In genomic region chr17:45873728-45874127, GRCh38 we compare ENCODE assay signal across 14 cellular contexts. TPM values are rescaled to one million over a fixed set of nuclear protein-coding genes. Genes with fewer than 3 reads are reported as not detected.
DNase-seq lines count a peak whose midpoint lies in the region; ATAC-seq and TF ChIP-seq lines count a peak whose summit lies in the region.
"Had no signal": no experiment of that assay in that cellular context is flagged by ENCODE, and none has a peak within 500 bp of the region (broad histone marks: within the 10 kb centered on the region; RNA-seq: fewer than 3 reads in every experiment).

No MANE protein-coding gene starts in this region.

- peaks cover 15% of the 10 kb centered on the region for H3K4me1 Mint-ChIP-seq in activated CD4-positive, alpha-beta T cell treated with anti-CD3 and anti-CD28 coated beads, Interleukin-2, amount 10 ng/mL, durations not matched to agents 24 days and 14 days
- H3K4me1 Mint-ChIP-seq in glutamatergic neuron (ENCODE audit: low read depth, unreplicated experiment): peaks cover 2% of the 10 kb centered on the region

- no peaks in the 10 kb centered on the region for H3K36me3 Mint-ChIP-seq in activated CD4-positive, alpha-beta T cell treated with anti-CD3 and anti-CD28 coated beads, Interleukin-2, amount 10 ng/mL, durations not matched to agents 24 days and 14 days (ENCODE audit: low read depth)
- no peaks in the 10 kb centered on the region for H3K36me3 Mint-ChIP-seq in glutamatergic neuron (ENCODE audit: unreplicated experiment)
- H3K36me3 Mint-ChIP-seq: memory B cell had no signal

- peak overlapping the region; percentile 71 for H3K4me3 Mint-ChIP-seq in activated CD4-positive, alpha-beta T cell treated with anti-CD3 and anti-CD28 coated beads, Interleukin-2, amount 10 ng/mL, durations not matched to agents 24 days and 14 days
- no peak overlapping the region for H3K4me3 Mint-ChIP-seq in glutamatergic neuron (ENCODE audit: unreplicated experiment)
- H3K4me3 Mint-ChIP-seq: memory B cell had no signal

- in situ Hi-C loops in ACHN (cut with HindIII; ENCODE audit: low pct_ligation_motif_present, low pct_unique_long_range_greater_than_20kb, low sequenced_read_pairs): no loop called here

- no peaks in the 10 kb centered on the region for H3K9me3 Mint-ChIP-seq in activated CD4-positive, alpha-beta T cell treated with anti-CD3 and anti-CD28 coated beads, Interleukin-2, amount 10 ng/mL, durations not matched to agents 24 days and 14 days
- H3K9me3 Mint-ChIP-seq in glutamatergic neuron (ENCODE audit: unreplicated experiment): peaks cover 1% of the 10 kb centered on the region

- H3K27ac Mint-ChIP-seq in activated CD4-positive, alpha-beta T cell treated with anti-CD3 and anti-CD28 coated beads, Interleukin-2, amount 10 ng/mL, durations not matched to agents 24 days and 14 days: peak overlapping the region; percentile 73
- no peak overlapping the region for H3K27ac Mint-ChIP-seq in glutamatergic neuron (ENCODE audit: unreplicated experiment)
- H3K27ac Mint-ChIP-seq: memory B cell had no signal

- no peak for ATAC-seq in GM21619 (IDR thresholded peaks at IDR 0.05; ENCODE audit: unreplicated experiment)
- ATAC-seq in sciatic nerve: no peak
- no peak for ATAC-seq in GM21529 (IDR thresholded peaks at IDR 0.05; ENCODE audit: unreplicated experiment)

- H3K27me3 Mint-ChIP-seq in activated CD4-positive, alpha-beta T cell treated with anti-CD3 and anti-CD28 coated beads, Interleukin-2, amount 10 ng/mL, durations not matched to agents 24 days and 14 days: peaks cover 12% of the 10 kb centered on the region
- no peaks in the 10 kb centered on the region for H3K27me3 Mint-ChIP-seq in glutamatergic neuron (ENCODE audit: unreplicated experiment)

- DNase-seq in stimulated activated CD4-positive, alpha-beta T cell treated with anti-CD3 and anti-CD28 coated beads, Interleukin-12 subunit alpha, Interleukin-12 subunit beta, amount 100 ng/mL, for 4 hours: peak; percentile 25
- DNase-seq in stimulated activated CD4-positive, alpha-beta T cell treated with anti-CD3 and anti-CD28 coated beads, Interleukin-2, amount 100 ng/mL, for 48 hours: no peak
- DNase-seq in activated CD4-positive, alpha-beta T cell treated with anti-CD3 and anti-CD28 coated beads, Interleukin-2, amount 10 ng/mL, durations not matched to agents 24 days and 14 days: peak; percentile 80
- DNase-seq in glutamatergic neuron: peak; percentile 31
- no peak for DNase-seq in sciatic nerve (ENCODE audit: low spot score)
- no peak for DNase-seq in ACHN
- DNase-seq: colonic mucosa, NCI-H2171 treated with DMSO at 0.1 percent for 48 hours, SIG-M5 had no signal

- intact Hi-C loops in activated CD4-positive, alpha-beta T cell treated with anti-CD3 and anti-CD28 coated beads, Interleukin-2, amount 10 ng/mL, durations not matched to agents 24 days and 14 days (cut with micrococcal nuclease): no loop called here
- intact Hi-C loops in sciatic nerve (cut with DNase I): no loop called here

- TF ChIP-seq CTCF in glutamatergic neuron (IDR thresholded peaks at IDR 0.05; ENCODE audit: partially characterized antibody, unreplicated experiment): no peak

RNA-seq across cellular contexts. Expression of gene MAPT, which starts 20.6 kb away (rescaled TPM):
- 0.37 and 0.47 TPM in 2 replicates for total RNA-seq in activated CD4-positive, alpha-beta T cell treated with anti-CD3 and anti-CD28 coated beads, Interleukin-2, amount 10 ng/mL, durations not matched to agents 24 days and 14 days
- total RNA-seq in glutamatergic neuron (ENCODE audit: unreplicated experiment) (123 TPM), sciatic nerve (4.8 TPM)

RNA-seq across cellular contexts. Expression of gene SPPL2C, which starts 29.0 kb away (rescaled TPM):
- not detected in 2 replicates for total RNA-seq in activated CD4-positive, alpha-beta T cell treated with anti-CD3 and anti-CD28 coated beads, Interleukin-2, amount 10 ng/mL, durations not matched to agents 24 days and 14 days
- total RNA-seq in glutamatergic neuron (ENCODE audit: unreplicated experiment) (not detected), sciatic nerve (not detected)
- total RNA-seq: colonic mucosa, HT1080, right atrium auricular region had no signal

Comparison
In these comparisons a context has a peak if more than half of its experiments do, and no peak if none do; other contexts are left out.
1. DNase-seq: peak in stimulated activated CD4-positive, alpha-beta T cell treated with anti-CD3 and anti-CD28 coated beads, Interleukin-12 subunit alpha, Interleukin-12 subunit beta, amount 100 ng/mL, for 4 hours (single experiment), activated CD4-positive, alpha-beta T cell treated with anti-CD3 and anti-CD28 coated beads, Interleukin-2, amount 10 ng/mL, durations not matched to agents 24 days and 14 days (single experiment) and glutamatergic neuron (single experiment); none in stimulated activated CD4-positive, alpha-beta T cell treated with anti-CD3 and anti-CD28 coated beads, Interleukin-2, amount 100 ng/mL, for 48 hours (0 of 2), sciatic nerve (single experiment) and ACHN (single experiment).
2. RNA of gene MAPT, which starts 20.6 kb away (total RNA-seq): 123 TPM in glutamatergic neuron (single experiment); 4.8 TPM in sciatic nerve (single experiment) and 0.37 to 0.47 TPM in activated CD4-positive, alpha-beta T cell treated with anti-CD3 and anti-CD28 coated beads, Interleukin-2, amount 10 ng/mL, durations not matched to agents 24 days and 14 days; every median in the first group is over 10 times any median in the second.